ENCODE assay signal across 18 cellular contexts in the genomic region with DNA sequence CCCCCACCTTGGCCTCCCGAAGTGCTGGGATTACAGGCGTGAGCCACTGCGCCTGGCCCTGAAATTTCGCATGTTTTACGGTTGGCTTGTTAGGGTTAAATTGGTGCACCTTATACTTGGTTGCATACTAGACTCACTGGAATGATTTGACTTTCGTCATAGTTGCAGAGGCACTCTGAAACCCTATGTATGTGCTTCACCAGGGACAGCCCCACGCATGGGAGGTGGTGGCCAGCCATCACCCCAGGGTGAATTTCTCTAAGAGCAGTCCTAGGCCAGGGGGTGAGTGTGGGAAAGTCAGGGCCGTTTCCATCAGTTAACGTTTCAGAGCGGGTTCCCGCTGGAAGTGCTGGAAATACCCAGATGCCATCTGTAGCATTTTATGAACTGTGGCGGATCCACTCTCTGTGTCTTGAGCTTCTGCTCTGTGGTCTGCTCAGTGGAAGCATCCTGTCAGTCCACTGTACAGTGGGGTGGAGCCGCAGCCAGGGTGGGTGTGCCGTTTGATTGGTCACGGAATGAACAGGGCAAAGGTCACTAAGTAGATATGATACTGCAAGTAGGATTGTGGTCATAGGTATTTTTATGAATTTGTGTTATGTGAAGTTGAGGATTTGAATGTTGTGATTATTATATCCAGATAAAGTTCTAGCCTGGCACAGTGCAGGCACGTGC. TPM values are rescaled to one million over a fixed set of nuclear protein-coding genes. Genes with fewer than 3 reads are reported as not detected.
DNase-seq lines count a peak whose midpoint lies in the region; ATAC-seq and TF ChIP-seq lines count a peak whose summit lies in the region.
"Had no signal": no experiment of that assay in that cellular context is flagged by ENCODE, and none has a peak within 500 bp of the region (broad histone marks: within the 10 kb centered on the region; RNA-seq: fewer than 3 reads in every experiment).

No MANE protein-coding gene starts in this region.

- H3K4me2 ChIP-seq in trophoblast cell (ENCODE audit: low read length) (no peak overlapping the region), PC-3 (ENCODE audit: low read length) (no peak overlapping the region)
- H3K4me2 ChIP-seq: KMS-11 had no signal

- H2AK5ac ChIP-seq in trophoblast cell (ENCODE audit: low read length) = no peak overlapping the region

- H3K79me1 ChIP-seq in trophoblast cell (ENCODE audit: low read length) = no peaks in the 10 kb centered on the region

- H3K27ac Mint-ChIP-seq in activated CD4-positive, alpha-beta T cell treated with anti-CD3 and anti-CD28 coated beads, Interleukin-2, amount 10 ng/mL, durations not matched to agents 7 days and 5 days = peak overlapping the region; percentile 74
- H3K27ac Mint-ChIP-seq in effector memory CD8-positive, alpha-beta T cell = peak overlapping the region; percentile 33 to 47

- H3K4me1 Mint-ChIP-seq in activated CD4-positive, alpha-beta T cell treated with anti-CD3 and anti-CD28 coated beads, Interleukin-2, amount 10 ng/mL, durations not matched to agents 7 days and 5 days = peaks cover 51% of the 10 kb centered on the region
- peaks cover 27 to 35% of the 10 kb centered on the region in 2 donors for H3K4me1 Mint-ChIP-seq in effector memory CD8-positive, alpha-beta T cell (ENCODE audit: low read depth in 2 of 2)

- peaks cover 13% of the 10 kb centered on the region; the same call in 1 of the 2 replicates for H4K20me1 ChIP-seq in PC-3 (ENCODE audit: low read length)

- no peak overlapping the region for H2BK120ac ChIP-seq in trophoblast cell (ENCODE audit: insufficient read depth, low read length, poor library complexity)

- H4K12ac ChIP-seq in trophoblast cell (ENCODE audit: low read depth, low read length) = no peak overlapping the region

- H3K9me3 ChIP-seq in trophoblast cell (ENCODE audit: insufficient read depth, low read depth, low read length) = no peaks in the 10 kb centered on the region
- H3K9me3 ChIP-seq in PC-3 (ENCODE audit: low read length) = no peaks in the 10 kb centered on the region
- H3K9me3 ChIP-seq: adrenal gland, tibial nerve had no signal

- H2AFZ ChIP-seq in trophoblast cell (ENCODE audit: insufficient read depth, low read length, poor library complexity) = no peak overlapping the region
- H2AFZ ChIP-seq in PC-3 (ENCODE audit: low read length) = no peak overlapping the region

- H3K9me3 Mint-ChIP-seq in activated CD4-positive, alpha-beta T cell treated with anti-CD3 and anti-CD28 coated beads, Interleukin-2, amount 10 ng/mL, durations not matched to agents 7 days and 5 days = no peaks in the 10 kb centered on the region
- no peaks in the 10 kb centered on the region for H3K9me3 Mint-ChIP-seq in effector memory CD8-positive, alpha-beta T cell

- no peak overlapping the region for H3K4me3 Mint-ChIP-seq in activated CD4-positive, alpha-beta T cell treated with anti-CD3 and anti-CD28 coated beads, Interleukin-2, amount 10 ng/mL, durations not matched to agents 7 days and 5 days
- H3K4me3 Mint-ChIP-seq in effector memory CD8-positive, alpha-beta T cell = no peak overlapping the region

- H3K4ac ChIP-seq in trophoblast cell (ENCODE audit: low read depth, low read length) = peak overlapping the region; percentile 41

- no peak for DNase-seq in activated CD4-positive, alpha-beta T cell treated with anti-CD3 and anti-CD28 coated beads, Interleukin-2, amount 10 ng/mL, durations not matched to agents 7 days and 5 days
- DNase-seq in activated CD4-positive, alpha-beta T cell treated with anti-CD3 and anti-CD28 coated beads, Interleukin-2, amount 50 U/mL, for 4 hours = no peak
- peak; percentile 42 for DNase-seq in NOMO-1 treated with DMSO at 0.1 percent for 48 hours (lab: John Stamatoyannopoulos, UW; ENCODE audit: unreplicated experiment)
- no peak for DNase-seq in effector memory CD8-positive, alpha-beta T cell
- DNase-seq in trophoblast cell = no peak
- no peak for DNase-seq in T1000 (lab: John Stamatoyannopoulos, UW)
- DNase-seq in NCI-H1105 treated with DMSO at 0.1 percent for 48 hours (lab: John Stamatoyannopoulos, UW) = no peak
- DNase-seq in PC-3 = no peak
- DNase-seq: activated CD8-positive, alpha-beta memory T cell treated with anti-CD3 and anti-CD28 coated beads, Interleukin-2, amount 50 U/mL, for 4 hours; adrenal gland; DMS79; NCI-H1930; posterior cingulate gyrus; SHP77; stimulated activated CD4-positive, alpha-beta T cell treated with anti-CD3 and anti-CD28 coated beads, Interleukin-15, amount 100 ng/mL, for 24 hours had no signal

- no peak overlapping the region for H3K23ac ChIP-seq in trophoblast cell (ENCODE audit: low read length)

- no peak overlapping the region for H2BK5ac ChIP-seq in trophoblast cell (ENCODE audit: low read depth, low read length, poor library complexity)

- no peaks in the 10 kb centered on the region for H3K4me1 ChIP-seq in trophoblast cell (ENCODE audit: control insufficient read depth in 1 of 2, insufficient read depth in 2 of 2, low read length in 2 of 2)
- peaks cover 39% of the 10 kb centered on the region for H3K4me1 ChIP-seq in PC-3 (ENCODE audit: insufficient read depth, low read length)

- no peak overlapping the region for H2BK12ac ChIP-seq in trophoblast cell (ENCODE audit: low read length)

- peaks cover 7% of the 10 kb centered on the region for H3F3A ChIP-seq in PC-3 (ENCODE audit: low read length, unreplicated experiment)

- no peak overlapping the region for H4K8ac ChIP-seq in trophoblast cell (ENCODE audit: low read depth, low read length)

- intact Hi-C loops in PC-3 (cut with micrococcal nuclease) = no loop called here

- BruUV-seq in PC-3 (replicated peaks; lab: Mats Ljungman, UMichigan) = no TSS peak

- no peak overlapping the region for H4K91ac ChIP-seq in trophoblast cell (ENCODE audit: low read depth, low read length)

- no peaks in the 10 kb centered on the region for H3K9me2 ChIP-seq in PC-3 (replicated peaks; ENCODE audit: low read length)

- TF ChIP-seq CTCF in PC-3 (conservative IDR thresholded peaks at IDR 0.05; ENCODE audit: low read depth, low read length) = no peak

- H3K27ac ChIP-seq in trophoblast cell (ENCODE audit: low read depth, low read length) (no peak overlapping the region), PC-3 (ENCODE audit: low read length) (no peak overlapping the region)
- H3K27ac ChIP-seq: adrenal gland, KMS-11, tibial nerve had no signal

- H3K18ac ChIP-seq in trophoblast cell (ENCODE audit: low read length) = no peak overlapping the region

- H3K27me3 Mint-ChIP-seq in activated CD4-positive, alpha-beta T cell treated with anti-CD3 and anti-CD28 coated beads, Interleukin-2, amount 10 ng/mL, durations not matched to agents 7 days and 5 days = no peaks in the 10 kb centered on the region
- H3K27me3 Mint-ChIP-seq in effector memory CD8-positive, alpha-beta T cell = no peaks in the 10 kb centered on the region

- H3K27me3 ChIP-seq in trophoblast cell (ENCODE audit: insufficient read depth, low read length) (no peaks in the 10 kb centered on the region), PC-3 (ENCODE audit: low read length) (no peaks in the 10 kb centered on the region)
- H3K27me3 ChIP-seq: adrenal gland, tibial nerve had no signal

- ATAC-seq in effector memory CD8-positive, alpha-beta T cell (replicated peaks) = no peak
- no peak for ATAC-seq in PC-3

- no CpG with 5 or more reads among the region's 16 CpGs for WGBS in trophoblast cell (ENCODE audit: extremely low coverage, insufficient coverage, insufficient read length)

- H3K14ac ChIP-seq in trophoblast cell (ENCODE audit: low read length) = no peak overlapping the region

- no peak overlapping the region for H3K9ac ChIP-seq in trophoblast cell (ENCODE audit: low read length)
- H3K9ac ChIP-seq in PC-3 (ENCODE audit: low read length) = no peak overlapping the region
- H3K9ac ChIP-seq: KMS-11 had no signal

- H3K79me2 ChIP-seq in trophoblast cell (ENCODE audit: control insufficient read depth, insufficient read depth, low read length, poor library complexity) (peaks cover 15% of the 10 kb centered on the region), PC-3 (ENCODE audit: low read length) (peaks cover 95% of the 10 kb centered on the region)

- CTCF ChIA-PET in activated CD4-positive, alpha-beta T cell treated with anti-CD3 and anti-CD28 coated beads, Interleukin-2, amount 10 ng/mL, durations not matched to agents 7 days and 5 days (lab: Charles Lee) = interaction anchor here (1.5 kb wide), 1 partner anchor 370 kb away, joined by 4 read pairs; no protein-coding TSS in a partner anchor
- CTCF ChIA-PET in PC-3 (lab: Charles Lee) = interaction anchor here (0.7 kb wide), 1 partner anchor 48 kb away, joined by 3 read pairs; a partner anchor contains a TSS

- H3K36me3 ChIP-seq in trophoblast cell (ENCODE audit: control insufficient read depth in 1 of 2, insufficient read depth in 2 of 2, low read length in 2 of 2) (peaks cover 0 to 3% of the 10 kb centered on the region in 2 experiments), PC-3 (ENCODE audit: low read depth, low read length) (0 out of 2 replicates have a peak, but pooled peaks cover 3% of the 10 kb centered on the region)
- H3K36me3 ChIP-seq: adrenal gland, tibial nerve had no signal

- H3K36me3 Mint-ChIP-seq in activated CD4-positive, alpha-beta T cell treated with anti-CD3 and anti-CD28 coated beads, Interleukin-2, amount 10 ng/mL, durations not matched to agents 7 days and 5 days (ENCODE audit: low read depth) = peaks cover 24% of the 10 kb centered on the region
- peaks cover 18% of the 10 kb centered on the region for H3K36me3 Mint-ChIP-seq in effector memory CD8-positive, alpha-beta T cell (ENCODE audit: insufficient read depth)

- POLR2A ChIA-PET in activated CD4-positive, alpha-beta T cell treated with anti-CD3 and anti-CD28 coated beads, Interleukin-2, amount 10 ng/mL, durations not matched to agents 7 days and 5 days (lab: Charles Lee) = no interaction called here
- POLR2A ChIA-PET in PC-3 (lab: Charles Lee; ENCODE audit: unreplicated experiment) = no interaction called here

- no peak overlapping the region for H3K4me3 ChIP-seq in trophoblast cell (ENCODE audit: low read depth, low read length)
- H3K4me3 ChIP-seq in PC-3 (ENCODE audit: low read length) = no peak overlapping the region
- H3K4me3 ChIP-seq: adrenal gland, tibial nerve had no signal

RNA-seq across cellular contexts. Expression of a gene that starts 13.2 kb away (rescaled TPM):
- 10 to 100 TPM; 54.0 to 58.7 TPM for total RNA-seq in activated CD4-positive, alpha-beta T cell treated with anti-CD3 and anti-CD28 coated beads, Interleukin-2, amount 10 ng/mL, durations not matched to agents 7 days and 5 days
- 24.9 and 25.0 TPM in 2 replicates for polyA plus RNA-seq in trophoblast cell (2013)
- 73.7 and 80.1 TPM in 2 replicates for total RNA-seq in PC-3 (2014; rRNA removed)

RNA-seq across cellular contexts. Expression of a gene that starts 43.1 kb away (rescaled TPM):
- total RNA-seq in activated CD4-positive, alpha-beta T cell treated with anti-CD3 and anti-CD28 coated beads, Interleukin-2, amount 10 ng/mL, durations not matched to agents 7 days and 5 days = 10 to 100 TPM; 39.6 to 41.6 TPM
- 67.0 and 68.3 TPM in 2 replicates for polyA plus RNA-seq in trophoblast cell (2013)
- 147 and 167 TPM in 2 replicates for total RNA-seq in PC-3 (2014; rRNA removed)

RNA-seq across cellular contexts. Expression of a gene that starts 46.8 kb away (rescaled TPM):
- not detected for total RNA-seq in activated CD4-positive, alpha-beta T cell treated with anti-CD3 and anti-CD28 coated beads, Interleukin-2, amount 10 ng/mL, durations not matched to agents 7 days and 5 days
- polyA plus RNA-seq in trophoblast cell (2013) = not detected in 2 replicates
- total RNA-seq in PC-3 (2014; rRNA removed) = not detected in 2 replicates
- total RNA-seq: adrenal gland, tibial nerve had no signal
- polyA plus RNA-seq: AG04450 had no signal

RNA-seq across cellular contexts. Expression of a gene that starts 48.1 kb away (rescaled TPM):
- 10 to 100 TPM; 37.8 to 41.0 TPM for total RNA-seq in activated CD4-positive, alpha-beta T cell treated with anti-CD3 and anti-CD28 coated beads, Interleukin-2, amount 10 ng/mL, durations not matched to agents 7 days and 5 days
- polyA plus RNA-seq in trophoblast cell (2013) = 28.2 and 30.1 TPM in 2 replicates
- total RNA-seq in PC-3 (2014; rRNA removed) = 37.2 and 47.4 TPM in 2 replicates
